In the genomic region with DNA sequence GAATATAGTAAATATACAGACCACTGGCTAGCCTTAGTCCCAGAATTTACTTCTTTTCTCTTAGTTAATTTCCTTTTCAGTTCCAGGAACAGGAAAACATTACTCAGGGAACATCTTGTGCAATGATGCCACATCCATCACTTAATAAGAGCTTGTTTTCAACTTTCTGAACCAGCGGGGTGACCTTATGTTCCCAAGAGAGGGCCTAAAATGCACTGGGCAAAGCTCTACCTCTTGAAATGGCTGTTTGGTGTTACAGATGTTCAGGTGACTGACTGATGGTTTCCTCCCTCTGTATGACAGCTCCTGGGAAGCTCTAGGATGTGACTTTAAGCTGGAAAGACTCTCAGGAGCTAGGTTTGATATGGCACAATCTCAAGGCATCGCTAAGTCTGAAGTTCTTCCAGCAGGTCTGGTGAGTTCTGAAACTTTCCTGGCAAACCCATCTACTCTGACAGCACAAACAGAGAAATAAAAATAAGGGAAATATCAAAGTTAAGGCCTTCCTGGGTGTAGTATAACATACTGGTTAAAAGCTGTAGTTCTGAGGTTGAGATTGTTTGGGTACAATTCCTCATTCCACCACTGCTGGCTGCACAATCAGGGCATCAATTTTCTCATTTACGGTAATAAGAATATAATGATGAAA, we compare ENCODE assay signal across 21 cellular contexts.
DNase-seq lines count a peak whose midpoint lies in the region; ATAC-seq, FAIRE-seq and TF ChIP-seq lines count a peak whose summit lies in the region.
"Had no signal": no experiment of that assay in that cellular context is flagged by ENCODE, and none has a peak within 500 bp of the region (broad histone marks: within the 10 kb centered on the region; RNA-seq: fewer than 3 reads in every experiment).

No MANE protein-coding gene starts in this region.

- no peak for TF ChIP-seq EP300 in H1 (IDR thresholded peaks at IDR 0.05; ENCODE audit: borderline replicate concordance in 1 of 2, low read depth in 2 of 2, low read length in 2 of 2)

- peak overlapping the region; percentile 58; the same call in 1 of the 2 replicates for H2AFZ ChIP-seq in H1 (ENCODE audit: low read length)

- no peak overlapping the region for H2BK5ac ChIP-seq in H1 (ENCODE audit: low read depth, low read length)

- no peak for TF ChIP-seq RAD21 in H1 (IDR thresholded peaks at IDR 0.05 in 1 of 2, conservative IDR thresholded peaks at IDR 0.05 in 1 of 2; ENCODE audit: low read depth in 2 of 2, low read length in 2 of 2)

- no peak for FAIRE-seq in H1 (lab: Jason Lieb, UNC)
- FAIRE-seq: islet of Langerhans had no signal

- H3K23me2 ChIP-seq in H1 (ENCODE audit: low read depth, low read length), result no peaks in the 10 kb centered on the region

- H3K23ac ChIP-seq in H1 (ENCODE audit: insufficient read length), result no peak overlapping the region

- no peak overlapping the region for H2BK12ac ChIP-seq in H1 (ENCODE audit: low read depth, low read length)

- no peak overlapping the region for H3K14ac ChIP-seq in H1 (ENCODE audit: insufficient read length)

- H3K4me1 ChIP-seq in H1 (replicated peaks in 1 of 4; ENCODE audit: control insufficient read depth in 3 of 4, insufficient read depth in 4 of 4, low read length in 3 of 4) (no peaks in the 10 kb centered on the region), skeletal muscle satellite cell (ENCODE audit: control insufficient read depth, insufficient read depth, low read length) (peaks cover 13% of the 10 kb centered on the region)
- no peaks in the 10 kb centered on the region for H3K4me1 ChIP-seq in effector memory CD4-positive, alpha-beta T cell (ENCODE audit: control insufficient read depth, insufficient read depth, low read length, poor library complexity, severe bottlenecking)
- H3K4me1 ChIP-seq: prostate gland, thyroid gland had no signal

- DNase-seq in HCEC 1CT, result peak; percentile 63
- DNase-seq in H1 (ENCODE audit: low read depth in 1 of 2, low spot score in 2 of 2), result no peak
- DNase-seq in medulla oblongata (ENCODE audit: extremely low spot score), result peak; percentile 10
- no peak for DNase-seq in KG1 (lab: John Stamatoyannopoulos, UW)
- DNase-seq in iPS-NIHi7 (ENCODE audit: extremely low spot score), result no peak
- DNase-seq in effector memory CD4-positive, alpha-beta T cell, result no peak
- DNase-seq: activated CD4-positive, alpha-beta T cell treated with anti-CD3 and anti-CD28 coated beads for 48 hours; activated naive CD4-positive, alpha-beta T cell treated with anti-CD3 and anti-CD28 coated beads, Interleukin-2, amount 10 ng/mL, durations not matched to agents 7 days and 5 days; activated T-cell treated with anti-CD3 and anti-CD28 coated beads, Interleukin-2, amount 50 U/mL, for 48 hours; anterior cingulate cortex; foreskin melanocyte; mucosa of descending colon; NCI-H1417 treated with DMSO at 0.1 percent for 48 hours; NCI-H446; OCI-M1; thyroid gland had no signal

- CTCF ChIA-PET in H1 (lab: Charles Lee; ENCODE audit: partially characterized antibody), result no interaction called here

- H2BK120ac ChIP-seq in H1 (replicated peaks; ENCODE audit: low read depth, low read length), result no peak overlapping the region

- H3K27me3 ChIP-seq in H1 (replicated peaks in 1 of 4; ENCODE audit: control insufficient read depth in 3 of 4, extremely low read depth in 1 of 4, insufficient read depth in 3 of 4, low read length in 3 of 4), result no peaks in the 10 kb centered on the region
- no peaks in the 10 kb centered on the region for H3K27me3 ChIP-seq in skeletal muscle satellite cell (ENCODE audit: control insufficient read depth, insufficient read depth, low read length)
- no peaks in the 10 kb centered on the region for H3K27me3 ChIP-seq in effector memory CD4-positive, alpha-beta T cell (replicated peaks; ENCODE audit: control insufficient read depth, insufficient read depth, low read length, poor library complexity, severe bottlenecking)
- H3K27me3 ChIP-seq: thyroid gland had no signal

- no peaks in the 10 kb centered on the region for H3K79me2 ChIP-seq in H1 (ENCODE audit: control insufficient read depth in 1 of 2, insufficient read depth in 2 of 2, low read length in 2 of 2)

- H2BK15ac ChIP-seq in H1 (ENCODE audit: low read length), result no peak overlapping the region

- no peak overlapping the region for H2AK5ac ChIP-seq in H1 (ENCODE audit: low read depth, low read length)

- no peak overlapping the region for H3K27ac ChIP-seq in H1 (ENCODE audit: low read depth, low read length)
- H3K27ac ChIP-seq in effector memory CD4-positive, alpha-beta T cell (ENCODE audit: insufficient read depth, low read length, poor library complexity, severe bottlenecking), result no peak overlapping the region
- H3K27ac ChIP-seq: prostate gland, thyroid gland had no signal

- no peaks in the 10 kb centered on the region for H3K79me1 ChIP-seq in H1 (ENCODE audit: low read depth, low read length)

- H2BK20ac ChIP-seq in H1 (ENCODE audit: low read length), result no peak overlapping the region

- no peak overlapping the region for H4K5ac ChIP-seq in H1 (ENCODE audit: insufficient read length, low read depth, low read length)

- H3K56ac ChIP-seq in H1 (replicated peaks; ENCODE audit: insufficient read length, low read depth, low read length), result no peak overlapping the region

- no peaks in the 10 kb centered on the region for H4K20me1 ChIP-seq in H1 (replicated peaks in 1 of 2; ENCODE audit: control insufficient read depth in 1 of 2, insufficient read depth in 2 of 2, low read length in 2 of 2)

- H4K91ac ChIP-seq in H1 (replicated peaks; ENCODE audit: insufficient read length, low read length), result no peak overlapping the region

- POLR2A ChIA-PET in H1 (lab: Charles Lee; ENCODE audit: partially characterized antibody), result no interaction called here

- no peak overlapping the region for H3K4me3 ChIP-seq in H1 (ENCODE audit: extremely low read depth in 1 of 4, insufficient read depth in 2 of 4, low read depth in 3 of 4, low read length in 4 of 4)
- H3K4me3 ChIP-seq in skeletal muscle satellite cell (ENCODE audit: low read length), result no peak overlapping the region
- H3K4me3 ChIP-seq in effector memory CD4-positive, alpha-beta T cell (ENCODE audit: insufficient read depth, low read depth, low read length, poor library complexity, severe bottlenecking), result no peak overlapping the region
- H3K4me3 ChIP-seq: mucosa of descending colon, prostate gland, thyroid gland had no signal

- WGBS in H1 (ENCODE audit: extremely low coverage in 1 of 2, insufficient coverage in 1 of 2, insufficient read length in 1 of 2, insufficient replicate concordance in 2 of 2, low coverage in 1 of 2, low lambda C conversion rate in 2 of 2, missing lambda C conversion rate in 1 of 2), 2 experiments, result 94% methylated on average over 3 of the region's 3 CpGs; no CpG with 5 or more reads in 1 of the 2 experiments

- H3K36me3 ChIP-seq in H1 (ENCODE audit: control insufficient read depth in 2 of 4, insufficient read depth in 4 of 4, low read length in 3 of 4), result no peaks in the 10 kb centered on the region
- no peaks in the 10 kb centered on the region for H3K36me3 ChIP-seq in skeletal muscle satellite cell (ENCODE audit: insufficient read depth, low read length)
- H3K36me3 ChIP-seq in effector memory CD4-positive, alpha-beta T cell (ENCODE audit: control insufficient read depth, insufficient read depth, low read length), result no peaks in the 10 kb centered on the region
- H3K36me3 ChIP-seq: prostate gland, thyroid gland had no signal

- no peak for ATAC-seq in GM21825 (IDR thresholded peaks at IDR 0.05; ENCODE audit: unreplicated experiment)
- ATAC-seq: mucosa of descending colon; stimulated activated memory B cell treated with anti-CD40 and anti-IgM and Interleukin-4, amounts not matched to agents 10 μg/mL and 1 μg/mL and 100 μg/mL, for 72 hours had no signal

- no peak overlapping the region for H4K8ac ChIP-seq in H1 (ENCODE audit: extremely low read depth, insufficient read depth, low read length)

- no peaks in the 10 kb centered on the region for H3K9me3 ChIP-seq in H1 (ENCODE audit: insufficient read depth in 2 of 2, low read depth in 1 of 2, low read length in 1 of 2)
- H3K9me3 ChIP-seq in skeletal muscle satellite cell (replicated peaks; ENCODE audit: low read length), result no peaks in the 10 kb centered on the region
- H3K9me3 ChIP-seq in effector memory CD4-positive, alpha-beta T cell (ENCODE audit: control insufficient read depth, low read length), result no peaks in the 10 kb centered on the region
- H3K9me3 ChIP-seq: mucosa of descending colon, prostate gland, thyroid gland had no signal

- TF ChIP-seq CTCF in H1 (IDR thresholded peaks at IDR 0.05; ENCODE audit: control extremely low read depth in 1 of 3, insufficient read depth in 1 of 3, low read depth in 1 of 3, low read length in 3 of 3), result no peak

- no peak overlapping the region for H3K4ac ChIP-seq in H1 (replicated peaks; ENCODE audit: insufficient read length, low read depth, low read length)

- no peak overlapping the region for H3K18ac ChIP-seq in H1 (ENCODE audit: extremely low read depth, low read length)

- H3K4me2 ChIP-seq in H1 (ENCODE audit: insufficient read depth in 1 of 2, low read depth in 2 of 2, low read length in 2 of 2) (no peak overlapping the region), skeletal muscle satellite cell (ENCODE audit: low read length) (peak overlapping the region; percentile 0)

- TF ChIP-seq POLR2A in H1 (IDR thresholded peaks at IDR 0.05; ENCODE audit: control extremely low read depth in 1 of 2, low read depth in 2 of 2, low read length in 2 of 2), result no peak

- H3K9ac ChIP-seq in H1 (replicated peaks in 1 of 4; ENCODE audit: extremely low read depth in 1 of 4, low read depth in 3 of 4, low read length in 3 of 4), result no peak overlapping the region
- peak overlapping the region; percentile 1 for H3K9ac ChIP-seq in skeletal muscle satellite cell (ENCODE audit: low read depth, low read length)

TF ChIP-seq in H1, 55 proteins besides CTCF, POLR2A, EP300 and RAD21 (continues in another document):
- TF ChIP-seq HDAC6 (IDR thresholded peaks at IDR 0.05; ENCODE audit: low read depth, low read length), result no peak
- TF ChIP-seq JUN (IDR thresholded peaks at IDR 0.05; ENCODE audit: low read depth, low read length), result no peak
- TF ChIP-seq SIN3A (conservative IDR thresholded peaks at IDR 0.05 in 1 of 2, IDR thresholded peaks at IDR 0.05 in 1 of 2; ENCODE audit: low read depth in 1 of 2, low read length in 2 of 2), result no peak
- no peak for TF ChIP-seq HDAC2 (IDR thresholded peaks at IDR 0.05; ENCODE audit: borderline replicate concordance in 1 of 2, low read depth in 2 of 2, low read length in 2 of 2)
- TF ChIP-seq BACH1 (IDR thresholded peaks at IDR 0.05; ENCODE audit: low read length), result no peak
- TF ChIP-seq, protein P1, sequence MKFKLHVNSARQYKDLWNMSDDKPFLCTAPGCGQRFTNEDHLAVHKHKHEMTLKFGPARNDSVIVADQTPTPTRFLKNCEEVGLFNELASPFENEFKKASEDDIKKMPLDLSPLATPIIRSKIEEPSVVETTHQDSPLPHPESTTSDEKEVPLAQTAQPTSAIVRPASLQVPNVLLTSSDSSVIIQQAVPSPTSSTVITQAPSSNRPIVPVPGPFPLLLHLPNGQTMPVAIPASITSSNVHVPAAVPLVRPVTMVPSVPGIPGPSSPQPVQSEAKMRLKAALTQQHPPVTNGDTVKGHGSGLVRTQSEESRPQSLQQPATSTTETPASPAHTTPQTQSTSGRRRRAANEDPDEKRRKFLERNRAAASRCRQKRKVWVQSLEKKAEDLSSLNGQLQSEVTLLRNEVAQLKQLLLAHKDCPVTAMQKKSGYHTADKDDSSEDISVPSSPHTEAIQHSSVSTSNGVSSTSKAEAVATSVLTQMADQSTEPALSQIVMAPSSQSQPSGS (IDR thresholded peaks at IDR 0.05; ENCODE audit: low read length), result no peak

Comparison
In these comparisons a context has a peak if more than half of its experiments do, and no peak if none do; other contexts are left out.
1. DNase-seq: peak in HCEC 1CT (single experiment) and medulla oblongata (single experiment); none in H1 (0 of 2), KG1 (single experiment), iPS-NIHi7 (single experiment) and effector memory CD4-positive, alpha-beta T cell (0 of 3).